Comparison of ENCODE assay signal across 22 cellular contexts in the genomic region with DNA sequence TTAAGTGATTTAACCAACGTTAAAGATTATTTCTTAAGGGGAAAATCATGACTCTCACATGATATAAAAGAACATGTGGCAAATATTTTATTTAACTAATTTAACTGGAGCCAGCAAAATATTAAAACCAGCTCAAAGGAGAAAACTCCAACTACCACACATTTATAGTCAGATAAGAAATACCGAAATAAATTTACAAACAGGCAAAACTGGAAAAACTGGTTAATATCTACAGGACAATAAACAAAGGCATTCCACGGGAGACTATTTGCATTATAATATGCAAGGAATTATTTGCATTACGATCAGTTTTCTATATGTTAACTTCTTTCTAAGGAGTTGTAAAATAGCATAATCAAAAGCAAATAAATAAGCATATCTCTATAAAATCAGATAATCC. TPM values are rescaled to one million over a fixed set of nuclear protein-coding genes. Genes with fewer than 3 reads are reported as not detected.
DNase-seq lines count a peak whose midpoint lies in the region; ATAC-seq and TF ChIP-seq lines count a peak whose summit lies in the region.
"Had no signal": no experiment of that assay in that cellular context is flagged by ENCODE, and none has a peak within 500 bp of the region (broad histone marks: within the 10 kb centered on the region; RNA-seq: fewer than 3 reads in every experiment).

No MANE protein-coding gene starts in this region.

- H3K9me3 Mint-ChIP-seq in GM23338, result no peaks in the 10 kb centered on the region; the same call in none of the 3 replicates
- no peaks in the 10 kb centered on the region for H3K9me3 Mint-ChIP-seq in CD4-positive, alpha-beta memory T cell
- H3K9me3 Mint-ChIP-seq: CD4-positive, alpha-beta T cell had no signal

- H3K36me3 ChIP-seq in GM23338 (ENCODE audit: insufficient read depth), result no peaks in the 10 kb centered on the region
- peaks cover under 1% of the 10 kb centered on the region for H3K36me3 ChIP-seq in mucosa of descending colon (ENCODE audit: low read depth)
- H3K36me3 ChIP-seq in CD4-positive, alpha-beta memory T cell (ENCODE audit: insufficient read depth, low read length), result no peaks in the 10 kb centered on the region
- H3K36me3 ChIP-seq: Peyer's patch had no signal

- intact Hi-C loops in mucosa of descending colon (cut with DNase I, micrococcal nuclease), result no loop called here
- intact Hi-C loops in CD4-positive, alpha-beta memory T cell (cut with micrococcal nuclease), result no loop called here

- DNase-seq in GM23338 (ENCODE audit: low spot score) (peak; percentile 89), LoVo (ENCODE audit: low spot score) (peak; percentile 42), mucosa of descending colon (no peak), medulla oblongata (ENCODE audit: extremely low spot score) (no peak), UCSD-AML1 (lab: John Stamatoyannopoulos, UW; ENCODE audit: unreplicated experiment) (no peak)
- DNase-seq in CD4-positive, alpha-beta memory T cell, result no peak
- DNase-seq: Caco-2; CD4-positive, alpha-beta T cell; DMS 273 treated with DMSO at 0.1 percent for 48 hours; GOT3; IMR-90; MV-4-11; NCI-H1694; NCI-H2081; NCI-H2171 treated with DMSO at 0.1 percent for 48 hours; NCI-H69; Peyer's patch had no signal

- ATAC-seq in GM23338 (no peak), mucosa of descending colon (peak; percentile 41)
- ATAC-seq: SK-N-SH treated with all-trans-retinoic acid at 6 μM for 48 hours had no signal

- peak overlapping the region; percentile 6; the same call in 1 of the 2 replicates for H3K4me2 ChIP-seq in GM23338
- H3K4me2 ChIP-seq: KMS-11 had no signal

- no peaks in the 10 kb centered on the region; the same call in 1 of the 2 replicates for H3K9me2 ChIP-seq in GM23338 (ENCODE audit: insufficient read depth)

- H3K27ac Mint-ChIP-seq in GM23338, result peak overlapping the region; percentile 70; the same call in 1 of the 2 replicates
- no peak overlapping the region for H3K27ac Mint-ChIP-seq in CD4-positive, alpha-beta memory T cell
- H3K27ac Mint-ChIP-seq: CD4-positive, alpha-beta T cell had no signal

- peaks cover 23% of the 10 kb centered on the region for H3K4me1 ChIP-seq in GM23338 (ENCODE audit: insufficient read depth)
- H3K4me1 ChIP-seq in mucosa of descending colon (ENCODE audit: low read depth), result no peaks in the 10 kb centered on the region
- H3K4me1 ChIP-seq in CD4-positive, alpha-beta memory T cell (ENCODE audit: insufficient read depth, low read length), result no peaks in the 10 kb centered on the region
- H3K4me1 ChIP-seq: Peyer's patch had no signal

- H4K20me1 ChIP-seq in GM23338 (replicated peaks; ENCODE audit: insufficient read depth), result no peaks in the 10 kb centered on the region

- CTCF ChIA-PET in CD4-positive, alpha-beta memory T cell (lab: Charles Lee; ENCODE audit: partially characterized antibody), result no interaction called here

- TF ChIP-seq CTCF in GM23338 (conservative IDR thresholded peaks at IDR 0.05; ENCODE audit: low read depth in 2 of 2), result no peak
- TF ChIP-seq CTCF in VCaP (conservative IDR thresholded peaks at IDR 0.05), result no peak
- no peak for TF ChIP-seq CTCF in mucosa of descending colon (IDR thresholded peaks at IDR 0.05)

- POLR2A ChIA-PET in CD4-positive, alpha-beta memory T cell (lab: Charles Lee; ENCODE audit: partially characterized antibody), result no interaction called here

- H2AFZ ChIP-seq in GM23338, result no peak overlapping the region

- H3F3A ChIP-seq in GM23338 (replicated peaks; ENCODE audit: low read depth), result 0 out of 2 replicates have a peak, but pooled peaks cover 3% of the 10 kb centered on the region

- no peaks in the 10 kb centered on the region for H3K27me3 ChIP-seq in GM23338 (ENCODE audit: insufficient read depth)
- no peaks in the 10 kb centered on the region for H3K27me3 ChIP-seq in CD4-positive, alpha-beta memory T cell (ENCODE audit: insufficient read depth, low read length)
- H3K27me3 ChIP-seq: Peyer's patch had no signal

- peaks cover 4% of the 10 kb centered on the region; the same call in 2 of the 3 replicates for H3K36me3 Mint-ChIP-seq in GM23338 (ENCODE audit: low read depth)
- H3K36me3 Mint-ChIP-seq in CD4-positive, alpha-beta memory T cell, result no peaks in the 10 kb centered on the region

- H3K27ac ChIP-seq in GM23338 (ENCODE audit: low read depth) (peak overlapping the region; percentile 3), VCaP (peak overlapping the region; percentile 51)
- H3K27ac ChIP-seq in CD4-positive, alpha-beta memory T cell (ENCODE audit: low read depth, low read length), result no peak overlapping the region
- H3K27ac ChIP-seq: KMS-11, Peyer's patch had no signal

- H3K4me3 ChIP-seq in GM23338, result no peak overlapping the region
- no peak overlapping the region for H3K4me3 ChIP-seq in mucosa of descending colon
- H3K4me3 ChIP-seq in CD4-positive, alpha-beta memory T cell (ENCODE audit: low read length in 2 of 2), result no peak overlapping the region
- H3K4me3 ChIP-seq: Peyer's patch had no signal

- peaks cover 43% of the 10 kb centered on the region for H3K4me1 Mint-ChIP-seq in GM23338
- no peaks in the 10 kb centered on the region for H3K4me1 Mint-ChIP-seq in CD4-positive, alpha-beta memory T cell

- H3K4me3 Mint-ChIP-seq in GM23338, result no peak overlapping the region
- H3K4me3 Mint-ChIP-seq in CD4-positive, alpha-beta memory T cell, result no peak overlapping the region
- H3K4me3 Mint-ChIP-seq: CD4-positive, alpha-beta T cell had no signal

- no peaks in the 10 kb centered on the region for H3K79me2 ChIP-seq in GM23338 (replicated peaks; ENCODE audit: insufficient read depth)

- H3K27me3 Mint-ChIP-seq in GM23338 (ENCODE audit: insufficient read depth, low read depth, poor library complexity), result peaks cover 5% of the 10 kb centered on the region
- H3K27me3 Mint-ChIP-seq in CD4-positive, alpha-beta memory T cell, result peaks cover 0 to 2% of the 10 kb centered on the region in 2 donors
- H3K27me3 Mint-ChIP-seq: CD4-positive, alpha-beta T cell had no signal

- no peaks in the 10 kb centered on the region for H3K9me3 ChIP-seq in mucosa of descending colon
- H3K9me3 ChIP-seq in CD4-positive, alpha-beta memory T cell (ENCODE audit: control insufficient read depth in 1 of 2, low read length in 2 of 2), result no peaks in the 10 kb centered on the region
- H3K9me3 ChIP-seq: Caco-2, Peyer's patch had no signal

TF ChIP-seq in GM23338, 12 proteins besides CTCF, POLR2A, EP300 and RAD21:
- no peak for TF ChIP-seq CREB1 (CRISPR knock-in tag; IDR thresholded peaks at IDR 0.05; ENCODE audit: low read depth)
- no peak for TF ChIP-seq ZNF114 (CRISPR knock-in tag; IDR thresholded peaks at IDR 0.05)
TF ChIP-seq in GM23338: peak in this region for 0.

RNA-seq across cellular contexts. Expression of a gene that starts 13.8 kb away (rescaled TPM):
- 2.7 and 3.9 TPM in 2 replicates for total RNA-seq in GM23338 (2014; rRNA removed; shearing (Covaris generic))
- polyA plus RNA-seq in GM23338 (2016; fragmentation: Nextera tagmentation; extraction: Ambion mirVana), result 1.2 and 2.1 TPM in 2 replicates
- 10 to 100 TPM; 27.3 to 74.4 (median 52.7) TPM for total RNA-seq in mucosa of descending colon
- 1 to 10 TPM; 1.9 TPM for total RNA-seq in CD4-positive, alpha-beta memory T cell
- 1 to 10 TPM in 1 of 2 donors, under 1 TPM in 1; 0.41 to 1.1 TPM for polyA plus RNA-seq in CD4-positive, alpha-beta memory T cell
- total RNA-seq: G401, IMR-90 had no signal
- polyA plus RNA-seq: BJ, IMR-90 had no signal

Comparison
In these comparisons a context has a peak if more than half of its experiments do, and no peak if none do; other contexts are left out.
1. DNase-seq: peak in GM23338 (single experiment) and LoVo (single experiment); none in mucosa of descending colon (0 of 3), medulla oblongata (single experiment), UCSD-AML1 (single experiment) and CD4-positive, alpha-beta memory T cell (0 of 5).